In genomic region chr16:75088934-75089333, GRCh38 we compare ENCODE assay signal across 1 cellular context.
TF ChIP-seq lines count a peak whose summit lies in the region.

No MANE protein-coding gene starts in this region.

TF ChIP-seq in K562, 482 proteins besides CTCF, POLR2A, EP300 and RAD21:
- TF ChIP-seq ZNF121 (CRISPR knock-in tag; conservative IDR thresholded peaks at IDR 0.05) (peak; percentile 66), TARDBP (IDR thresholded peaks at IDR 0.05) (no peak)
